In genomic region chr18:12997330-12997729, GRCh38 we compare ENCODE assay signal across 8 cellular contexts. TPM values are rescaled to one million over a fixed set of nuclear protein-coding genes. Genes with fewer than 3 reads are reported as not detected.
DNase-seq lines count a peak whose midpoint lies in the region; ATAC-seq, FAIRE-seq and TF ChIP-seq lines count a peak whose summit lies in the region.
"Not testable (repeated sequence)": the region's sequence is repeated elsewhere in the genome, so short reads cannot be mapped to it uniquely, and the experiment has no call there.

No MANE protein-coding gene starts in this region.

- H3K9me2 ChIP-seq in Loucy (replicated peaks; ENCODE audit: low read depth, low read length): not testable (repeated sequence)

- dilution Hi-C loops in endothelial cell of umbilical vein (cut with MboI; ENCODE audit: extremely low pct_ligation_motif_present, low sequenced_read_pairs): not testable (repeated sequence)

- peak; percentile 48 for ATAC-seq in K562

- not testable (repeated sequence) for H3K9me1 ChIP-seq in K562 (ENCODE audit: control insufficient read depth, insufficient read depth, low read length); endothelial cell of umbilical vein (replicated peaks; ENCODE audit: control insufficient read depth, extremely low read depth, insufficient read depth, low read length)

- H3K4me3 ChIP-seq in Loucy (ENCODE audit: low read length, poor library complexity, severe bottlenecking) (peak overlapping the region; percentile 44), K562 (peak overlapping the region; percentile 4; the same call in 1 of the 2 replicates)
- not testable (repeated sequence) for H3K4me3 ChIP-seq in endothelial cell of umbilical vein (replicated peaks in 1 of 3; ENCODE audit: insufficient read depth in 1 of 3, low read depth in 1 of 3, low read length in 3 of 3); cardiac muscle cell

- TF ChIP-seq CTCF in C4-2B (conservative IDR thresholded peaks at IDR 0.05); Loucy (conservative IDR thresholded peaks at IDR 0.05; ENCODE audit: low read length); VCaP (conservative IDR thresholded peaks at IDR 0.05); K562 (IDR thresholded peaks at IDR 0.05 in 2 of 3, conservative IDR thresholded peaks at IDR 0.05 in 1 of 3; ENCODE audit: insufficient read depth in 2 of 3, low read depth in 1 of 3, low read length in 3 of 3); endothelial cell of umbilical vein (IDR thresholded peaks at IDR 0.05; ENCODE audit: extremely low read depth in 1 of 2, insufficient read depth in 1 of 2, low read depth in 1 of 2, low read length in 2 of 2); cardiac muscle cell (IDR thresholded peaks at IDR 0.05; ENCODE audit: low read depth, low read length): not testable (repeated sequence)

- H3K36me3 ChIP-seq in Loucy (ENCODE audit: insufficient read depth, low read length) (peaks cover 17% of the 10 kb centered on the region; the same call in 1 of the 2 replicates), K562 (ENCODE audit: control insufficient read depth, insufficient read depth, low read length) (peaks cover 69% of the 10 kb centered on the region)
- not testable (repeated sequence) for H3K36me3 ChIP-seq in endothelial cell of umbilical vein (ENCODE audit: control insufficient read depth in 2 of 2, extremely low read depth in 1 of 2, insufficient read depth in 2 of 2, low read length in 2 of 2); cardiac muscle cell

- not testable (repeated sequence) for TF ChIP-seq POLR2A in K562 (conservative IDR thresholded peaks at IDR 0.05); endothelial cell of umbilical vein (IDR thresholded peaks at IDR 0.05; ENCODE audit: low read depth, low read length)

- peak overlapping the region; percentile 62 for H3K4me2 ChIP-seq in Loucy (ENCODE audit: low read depth, low read length, poor library complexity, severe bottlenecking)
- peak overlapping the region; percentile 78 for H3K4me2 ChIP-seq in K562 (ENCODE audit: insufficient read depth, low read length)
- H3K4me2 ChIP-seq in endothelial cell of umbilical vein (ENCODE audit: insufficient read depth, low read length): not testable (repeated sequence)

- peaks cover 53% of the 10 kb centered on the region for H3K4me1 ChIP-seq in Loucy (ENCODE audit: insufficient read depth, low read length, poor library complexity, severe bottlenecking)
- H3K4me1 ChIP-seq in K562 (replicated peaks in 1 of 2; ENCODE audit: control insufficient read depth in 2 of 2, insufficient read depth in 2 of 2, low read length in 2 of 2): peaks cover 27 to 31% of the 10 kb centered on the region in 2 experiments
- not testable (repeated sequence) for H3K4me1 ChIP-seq in endothelial cell of umbilical vein (ENCODE audit: control insufficient read depth, extremely low read depth, insufficient read depth, low read length); cardiac muscle cell (ENCODE audit: low read depth)

- intact Hi-C loops in K562 (cut with micrococcal nuclease): loop anchor here (10.0 kb wide), 1 partner anchor 113 kb away; the partner anchor contains the start of gene PTPN2
- intact Hi-C loops in endothelial cell of umbilical vein (cut with micrococcal nuclease): not testable (repeated sequence)

- not testable (repeated sequence) for H3K27me3 ChIP-seq in Loucy (ENCODE audit: insufficient read depth, low read length, poor library complexity, severe bottlenecking); K562 (ENCODE audit: control insufficient read depth in 2 of 2, insufficient read depth in 2 of 2, low read length in 2 of 2); endothelial cell of umbilical vein (ENCODE audit: control insufficient read depth in 2 of 2, insufficient read depth in 2 of 2, low read length in 2 of 2); cardiac muscle cell

- not testable (repeated sequence) for TF ChIP-seq EP300 in K562 (IDR thresholded peaks at IDR 0.05; ENCODE audit: low read length)

- H4K20me1 ChIP-seq in Loucy (ENCODE audit: insufficient read depth, low read length, poor library complexity, severe bottlenecking): peaks cover 74% of the 10 kb centered on the region
- H4K20me1 ChIP-seq in K562 (replicated peaks; ENCODE audit: control insufficient read depth, insufficient read depth, low read length): peaks cover 27% of the 10 kb centered on the region
- H4K20me1 ChIP-seq in endothelial cell of umbilical vein (replicated peaks; ENCODE audit: control insufficient read depth, extremely low read depth, insufficient read depth, low read length): not testable (repeated sequence)

- in situ Hi-C loops in K562 (cut with MboI): not testable (repeated sequence)

- not testable (repeated sequence) for H2AFZ ChIP-seq in Loucy (ENCODE audit: low read length); K562 (ENCODE audit: low read depth, low read length); endothelial cell of umbilical vein (ENCODE audit: low read depth, low read length)

- BruUV-seq in K562 (replicated peaks; lab: Mats Ljungman, UMichigan); endothelial cell of umbilical vein (replicated peaks; lab: Mats Ljungman, UMichigan): not testable (repeated sequence)

- 0% methylated on average over 2 of the region's 2 CpGs for WGBS in K562 (ENCODE audit: insufficient coverage, low coverage, missing lambda C conversion rate)

- not testable (repeated sequence) for H3K9me3 ChIP-seq in Loucy (ENCODE audit: insufficient read depth, low read depth, low read length); endothelial cell of umbilical vein (replicated peaks; ENCODE audit: control insufficient read depth, insufficient read depth, low read length); cardiac muscle cell (ENCODE audit: low read depth)
- H3K9me3 ChIP-seq in K562 (replicated peaks; ENCODE audit: control insufficient read depth, insufficient read depth, low read depth, low read length): peaks cover 14% of the 10 kb centered on the region; the same call in 1 of the 2 replicates

- POLR2A ChIA-PET in K562 (lab: Yijun Ruan, JAX): interaction anchor here (1.2 to 1.6 kb wide), 2 partner anchors 8 to 67 kb away, joined by 3 to 5 read pairs; no protein-coding TSS in a partner anchor
- POLR2A ChIA-PET in endothelial cell of umbilical vein (lab: Charles Lee): not testable (repeated sequence)

- TF ChIP-seq RAD21 in K562 (CRISPR knock-in tag; conservative IDR thresholded peaks at IDR 0.05 in 1 of 2, IDR thresholded peaks at IDR 0.05 in 1 of 2): not testable (repeated sequence)

- CTCF ChIA-PET in K562 (lab: Yijun Ruan, JAX; ENCODE audit: low intra/inter-chr PET ratio): not testable (repeated sequence)
- CTCF ChIA-PET in endothelial cell of umbilical vein (lab: Charles Lee): interaction anchor here (1.2 to 3.7 kb wide), 2 partner anchors 10 to 162 kb away, joined by 3 to 16 read pairs; no protein-coding TSS in a partner anchor

- DNase-seq in OCI-M1 (lab: John Stamatoyannopoulos, UW): peak; percentile 69
- DNase-seq in amniotic epithelial cell (ENCODE audit: low read depth): peak; percentile 39
- not testable (repeated sequence) for DNase-seq in K562 (ENCODE audit: extremely low read depth in 1 of 4, low spot score in 3 of 4); cardiac muscle cell (ENCODE audit: low read depth in 1 of 2, low spot score in 1 of 2)
- peak; percentile 5 for DNase-seq in endothelial cell of umbilical vein (ENCODE audit: low read depth, low spot score)

- H3F3A ChIP-seq in Loucy (ENCODE audit: low read depth): not testable (repeated sequence)

- peak overlapping the region; percentile 72 for H3K27ac ChIP-seq in C4-2B
- H3K27ac ChIP-seq in VCaP: peak overlapping the region; percentile 9; the same call in 1 of the 2 replicates
- H3K27ac ChIP-seq in K562 (ENCODE audit: extremely low read depth, low read depth, low read length): peak overlapping the region; percentile 65; the same call in 1 of the 3 replicates
- H3K27ac ChIP-seq in endothelial cell of umbilical vein (ENCODE audit: insufficient read depth, low read depth, low read length): not testable (repeated sequence)
- H3K27ac ChIP-seq in cardiac muscle cell: peak overlapping the region; percentile 35

- H3K79me2 ChIP-seq in Loucy (ENCODE audit: insufficient read depth, low read length) (peaks cover 93% of the 10 kb centered on the region), K562 (ENCODE audit: control insufficient read depth, insufficient read depth, low read length) (peaks cover 91% of the 10 kb centered on the region), endothelial cell of umbilical vein (ENCODE audit: control insufficient read depth, insufficient read depth, low read length) (peaks cover 78% of the 10 kb centered on the region)

- peak overlapping the region; percentile 6 for H3K9ac ChIP-seq in Loucy (ENCODE audit: low read depth, low read length, poor library complexity, severe bottlenecking)
- peak overlapping the region in 1 of 2 experiments; percentile 19; a peak in 1 of 4 replicates for H3K9ac ChIP-seq in K562 (ENCODE audit: insufficient read depth in 1 of 2, low read depth in 2 of 2, low read length in 2 of 2)
- not testable (repeated sequence) for H3K9ac ChIP-seq in endothelial cell of umbilical vein (replicated peaks; ENCODE audit: extremely low read depth, insufficient read depth, low read length)

- peak; percentile 82 for FAIRE-seq in K562 (lab: Jason Lieb, UNC)
- FAIRE-seq in endothelial cell of umbilical vein (lab: Jason Lieb, UNC): not testable (repeated sequence)

RNA-seq across cellular contexts. Expression of gene CEP192, which starts 6.2 kb away (rescaled TPM):
- total RNA-seq in K562 (2011; cell fraction: chromatin; rRNA removed; ENCODE audit: low replicate concordance): 63.0 and 175 TPM in 2 replicates
- 44.0 and 64.6 TPM in 2 replicates for total RNA-seq in K562 (2011; cell fraction: nucleolus; rRNA removed)
- total RNA-seq in K562 (2011; cell fraction: nucleoplasm; rRNA removed): 59.5 and 69.4 TPM in 2 replicates
- 27.5 and 31.3 TPM in 2 replicates for total RNA-seq in K562 (2014; rRNA removed)
- 45.9 and 47.3 TPM in 2 replicates for total RNA-seq in K562 (2014; rRNA removed; fragmentation: Illumina TruSeq; extraction: Trizol)
- 45.1 and 48.0 TPM in 2 replicates for total RNA-seq in K562 (2015; rRNA removed; fragmentation: Illumina TruSeq; extraction: Trizol)
- total RNA-seq in K562 (2021): 35.8 and 41.6 TPM in 2 replicates
- 51.9 and 54.4 TPM in 2 replicates for polyA plus RNA-seq in K562 (2011; rRNA removed)
- polyA plus RNA-seq in K562 (2011; cell fraction: cytosol; rRNA removed): 16.3 and 30.9 TPM in 2 replicates
- 67.0 and 100 TPM in 2 replicates for polyA plus RNA-seq in K562 (2011; cell fraction: nucleus; rRNA removed)
- 23.2 and 25.4 TPM in 2 replicates for polyA plus RNA-seq in K562 (2012)
- polyA plus RNA-seq in K562 (2014; fragmentation: Illumina TruSeq; extraction: Trizol): 30.7 and 37.9 TPM in 2 replicates
- polyA plus RNA-seq in K562 (2014; fragmentation: Nextera tagmentation; extraction: Ambion mirVana): 10 to 100 TPM; 14.4 to 30.5 TPM
- 30.9 and 34.9 TPM in 2 replicates for polyA plus RNA-seq in K562 (2014; rRNA removed)
- 109 and 127 TPM in 2 replicates for polyA minus RNA-seq in K562 (2011; rRNA and poly(A)+ RNA removed)
- polyA minus RNA-seq in K562 (2011; cell fraction: cytosol; rRNA and poly(A)+ RNA removed): 34.9 and 45.1 TPM in 2 replicates
- polyA minus RNA-seq in K562 (2011; cell fraction: nucleus; rRNA and poly(A)+ RNA removed): 63.0 and 107 TPM in 2 replicates
- total RNA-seq in endothelial cell of umbilical vein: 22.7 and 22.9 TPM in 2 replicates
- 10.3 and 14.5 TPM in 2 replicates for polyA plus RNA-seq in endothelial cell of umbilical vein
- polyA plus RNA-seq in endothelial cell of umbilical vein (2011; cell fraction: cytosol; rRNA removed): 14.3 and 15.0 TPM in 2 replicates
- 44.5 and 52.8 TPM in 2 replicates for polyA plus RNA-seq in endothelial cell of umbilical vein (2011; cell fraction: nucleus; rRNA removed)
- 11.2 and 14.2 TPM in 2 replicates for polyA plus RNA-seq in endothelial cell of umbilical vein (2012)
- 29.6 and 30.8 TPM in 2 replicates for polyA minus RNA-seq in endothelial cell of umbilical vein
- 39.8 TPM for polyA minus RNA-seq in endothelial cell of umbilical vein (2011; cell fraction: cytosol; rRNA and poly(A)+ RNA removed)
- 41.6 and 66.1 TPM in 2 replicates for polyA minus RNA-seq in endothelial cell of umbilical vein (2011; cell fraction: nucleus; rRNA and poly(A)+ RNA removed)
- total RNA-seq in cardiac muscle cell: 14.4 and 26.3 TPM in 2 replicates
- 8.4 and 18.1 TPM in 2 replicates for polyA plus RNA-seq in cardiac muscle cell

RNA-seq across cellular contexts. Expression of gene SEH1L, which starts 49.5 kb away (rescaled TPM):
- total RNA-seq in K562 (2011; cell fraction: chromatin; rRNA removed; ENCODE audit: low replicate concordance): 114 and 160 TPM in 2 replicates
- total RNA-seq in K562 (2011; cell fraction: nucleolus; rRNA removed): 43.2 and 44.6 TPM in 2 replicates
- 87.4 and 134 TPM in 2 replicates for total RNA-seq in K562 (2011; cell fraction: nucleoplasm; rRNA removed)
- total RNA-seq in K562 (2014; rRNA removed): 59.9 and 62.2 TPM in 2 replicates
- total RNA-seq in K562 (2014; rRNA removed; fragmentation: Illumina TruSeq; extraction: Trizol): 111 and 119 TPM in 2 replicates
- total RNA-seq in K562 (2015; rRNA removed; fragmentation: Illumina TruSeq; extraction: Trizol): 90.9 and 94.8 TPM in 2 replicates
- 147 and 148 TPM in 2 replicates for total RNA-seq in K562 (2021)
- 124 and 180 TPM in 2 replicates for polyA plus RNA-seq in K562 (2011; rRNA removed)
- polyA plus RNA-seq in K562 (2011; cell fraction: cytosol; rRNA removed): 106 and 107 TPM in 2 replicates
- polyA plus RNA-seq in K562 (2011; cell fraction: nucleus; rRNA removed): 62.3 and 70.7 TPM in 2 replicates
- polyA plus RNA-seq in K562 (2012): 36.1 and 73.0 TPM in 2 replicates
- 88.3 and 108 TPM in 2 replicates for polyA plus RNA-seq in K562 (2014; fragmentation: Illumina TruSeq; extraction: Trizol)
- 100 to 1,000 TPM in 1 of 2 experiments, 10 to 100 TPM in 1; 83.6 to 108 TPM for polyA plus RNA-seq in K562 (2014; fragmentation: Nextera tagmentation; extraction: Ambion mirVana)
- 73.1 and 79.0 TPM in 2 replicates for polyA plus RNA-seq in K562 (2014; rRNA removed)
- polyA minus RNA-seq in K562 (2011; rRNA and poly(A)+ RNA removed): 296 and 323 TPM in 2 replicates
- polyA minus RNA-seq in K562 (2011; cell fraction: cytosol; rRNA and poly(A)+ RNA removed): 95.3 and 113 TPM in 2 replicates
- polyA minus RNA-seq in K562 (2011; cell fraction: nucleus; rRNA and poly(A)+ RNA removed): 32.3 and 57.8 TPM in 2 replicates
- 42.8 and 45.9 TPM in 2 replicates for total RNA-seq in endothelial cell of umbilical vein
- polyA plus RNA-seq in endothelial cell of umbilical vein: 17.5 and 19.8 TPM in 2 replicates
- 26.5 and 28.1 TPM in 2 replicates for polyA plus RNA-seq in endothelial cell of umbilical vein (2011; cell fraction: cytosol; rRNA removed)
- 24.9 and 25.6 TPM in 2 replicates for polyA plus RNA-seq in endothelial cell of umbilical vein (2011; cell fraction: nucleus; rRNA removed)
- 14.5 and 21.5 TPM in 2 replicates for polyA plus RNA-seq in endothelial cell of umbilical vein (2012)
- polyA minus RNA-seq in endothelial cell of umbilical vein: 73.1 and 83.8 TPM in 2 replicates
- 67.2 TPM for polyA minus RNA-seq in endothelial cell of umbilical vein (2011; cell fraction: cytosol; rRNA and poly(A)+ RNA removed)
- polyA minus RNA-seq in endothelial cell of umbilical vein (2011; cell fraction: nucleus; rRNA and poly(A)+ RNA removed): 19.4 and 28.9 TPM in 2 replicates
- 14.0 and 20.9 TPM in 2 replicates for total RNA-seq in cardiac muscle cell
- 30.0 and 37.3 TPM in 2 replicates for polyA plus RNA-seq in cardiac muscle cell
